ENCODE assay signal across 8 cellular contexts in the genomic region with DNA sequence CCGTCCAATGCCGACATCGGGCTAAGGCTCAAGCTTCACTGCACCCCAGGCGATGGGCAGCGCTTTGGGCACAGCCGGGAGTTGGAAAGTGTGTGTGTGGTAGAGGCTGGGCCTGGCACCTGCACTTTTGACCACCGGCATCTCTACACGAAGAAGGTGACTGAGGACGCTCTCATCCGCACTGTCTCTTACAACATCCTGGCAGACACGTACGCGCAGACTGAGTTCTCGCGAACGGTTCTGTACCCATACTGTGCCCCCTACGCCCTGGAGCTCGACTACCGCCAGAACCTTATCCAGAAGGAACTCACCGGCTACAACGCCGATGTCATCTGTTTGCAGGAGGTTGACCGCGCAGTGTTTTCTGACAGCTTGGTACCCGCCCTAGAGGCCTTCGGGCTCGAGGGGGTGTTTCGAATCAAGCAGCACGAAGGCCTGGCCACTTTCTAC. TPM values are rescaled to one million over a fixed set of nuclear protein-coding genes. Genes with fewer than 3 reads are reported as not detected.
A peak's percentile ranks its signal among the peaks of the same experiment; 100 is the strongest.
DNase-seq lines count a peak whose midpoint lies in the region; ATAC-seq and TF ChIP-seq lines count a peak whose summit lies in the region.

No MANE protein-coding gene starts in this region.

- H3K9me3 ChIP-seq in heart right ventricle (no peaks in the 10 kb centered on the region), MM.1S (replicated peaks; ENCODE audit: insufficient read depth, low read length) (no peaks in the 10 kb centered on the region)

- peaks cover 4 to 47% (median 37%) of the 10 kb centered on the region in 9 donors for H3K4me1 ChIP-seq in heart right ventricle
- peaks cover 3% of the 10 kb centered on the region; the same call in 1 of the 2 replicates for H3K4me1 ChIP-seq in MM.1S (ENCODE audit: low read length)

- H3K27ac ChIP-seq in heart right ventricle (peak overlapping the region in 9 of 10 donors; percentile 75 to 93 (median 89)), MM.1S (ENCODE audit: low read length) (peak overlapping the region; percentile 80; the same call in 1 of the 2 replicates)

- 2% methylated on average over 29 of the region's 29 CpGs for WGBS in heart right ventricle, 2 donors

- TF ChIP-seq CTCF in heart right ventricle (IDR thresholded peaks at IDR 0.05) (no peak), MM.1S (IDR thresholded peaks at IDR 0.05; ENCODE audit: low read length) (no peak), omental fat pad (IDR thresholded peaks at IDR 0.05) (no peak)

- H3K27me3 ChIP-seq in heart right ventricle (no peaks in the 10 kb centered on the region), MM.1S (replicated peaks; ENCODE audit: insufficient read depth, low read length) (no peaks in the 10 kb centered on the region)

- intact Hi-C loops in heart right ventricle (cut with DNase I) = loop anchor here in 6 of 10 donors (2.0 to 5.0 kb wide), 2 partner anchors 40 kb away; partner anchors contain the start of gene ARF4 (in 6 of the 6)
- intact Hi-C loops in cardiac septum (cut with DNase I) = loop anchor here (5.0 to 10.0 kb wide), 3 partner anchors 135 to 392 kb away; partner anchors contain the start of genes DENND6A, IL17RD and SLMAP
- intact Hi-C loops in posterior vena cava (cut with DNase I) = no loop called here

- H3K9me2 ChIP-seq in MM.1S (replicated peaks; ENCODE audit: insufficient read depth, low read length) = no peaks in the 10 kb centered on the region

- peak overlapping the region; percentile 90 for H3K9ac ChIP-seq in MM.1S (ENCODE audit: low read length)

- peak overlapping the region; percentile 60 to 92 (median 78) for H3K4me3 ChIP-seq in heart right ventricle
- H3K4me3 ChIP-seq in MM.1S (ENCODE audit: low read length) = peak overlapping the region; percentile 93

- H4K20me1 ChIP-seq in MM.1S (ENCODE audit: insufficient read depth, low read length) = no peaks in the 10 kb centered on the region

- peaks cover 0 to 34% (median 13%) of the 10 kb centered on the region in 9 donors for H3K36me3 ChIP-seq in heart right ventricle
- H3K36me3 ChIP-seq in MM.1S (replicated peaks; ENCODE audit: insufficient read depth, low read length) = peaks cover 6% of the 10 kb centered on the region; the same call in 1 of the 2 replicates

- peak overlapping the region; percentile 94 for H2AFZ ChIP-seq in MM.1S (ENCODE audit: low read length)

- ATAC-seq in heart right ventricle = peak in 4 of 8 donors; percentile 5 to 31 (median 8)
- peak; percentile 26 for ATAC-seq in omental fat pad (ENCODE audit: low FRiP score)
- no peak for ATAC-seq in HG03039 (IDR thresholded peaks at IDR 0.05; ENCODE audit: unreplicated experiment)

- H3F3A ChIP-seq in MM.1S (ENCODE audit: insufficient read depth, low read length) = peaks cover 6% of the 10 kb centered on the region

- H3K4me2 ChIP-seq in MM.1S (ENCODE audit: low read depth, low read length) = peak overlapping the region; percentile 96

- peaks cover 62% of the 10 kb centered on the region for H3K79me2 ChIP-seq in MM.1S (ENCODE audit: low read length)

- no peak for DNase-seq in heart right ventricle
- DNase-seq in cardiac septum (ENCODE audit: low spot score) = no peak
- DNase-seq in MM.1S = peak; percentile 48
- DNase-seq in activated CD8-positive, alpha-beta memory T cell treated with anti-CD3 and anti-CD28 coated beads, Interleukin-2, amount 50 U/mL, for 48 hours = peak; percentile 76
- peak; percentile 42 for DNase-seq in fibroblast of gingiva (ENCODE audit: low read depth)
- DNase-seq in omental fat pad (ENCODE audit: low spot score) = no peak
- DNase-seq in posterior vena cava (ENCODE audit: low spot score) = no peak

RNA-seq across cellular contexts. Expression of gene PDE12, which starts 1.0 kb away (rescaled TPM):
- total RNA-seq in heart right ventricle (10 to 100 TPM; 10.3 to 14.6 (median 12.9) TPM), cardiac septum (14.7 TPM), omental fat pad (10 to 100 TPM; 14.8 to 61.2 (median 21.4) TPM), posterior vena cava (10 to 100 TPM; 16.4 to 17.9 TPM)
- polyA plus RNA-seq in heart right ventricle = 1 to 10 TPM; 2.7 to 4.6 TPM

RNA-seq across cellular contexts. Expression of gene DNAH12, which starts 13.0 kb away (rescaled TPM):
- total RNA-seq in heart right ventricle = under 1 TPM in 6 of 10 donors, not detected in 4; 0.02 to 0.19 (median 0.12) TPM
- under 1 TPM; 0.01 to 0.44 TPM for polyA plus RNA-seq in heart right ventricle
- total RNA-seq in cardiac septum = 0.22 TPM
- total RNA-seq in omental fat pad = under 1 TPM in 3 of 4 donors, not detected in 1; 0.19 to 0.72 (median 0.31) TPM
- under 1 TPM; 0.05 to 0.19 TPM for total RNA-seq in posterior vena cava

RNA-seq across cellular contexts. Expression of gene ARF4, which starts 40.0 kb away (rescaled TPM):
- 10 to 100 TPM; 56.4 to 83.3 (median 73.7) TPM for total RNA-seq in heart right ventricle
- 100 to 1,000 TPM in 1 of 2 donors, 10 to 100 TPM in 1; 25.7 to 130 TPM for polyA plus RNA-seq in heart right ventricle
- 103 TPM for total RNA-seq in cardiac septum
- total RNA-seq in omental fat pad = 100 to 1,000 TPM in 3 of 4 donors, 10 to 100 TPM in 1; 92.4 to 209 (median 136) TPM
- 100 to 1,000 TPM; 152 to 191 TPM for total RNA-seq in posterior vena cava

Comparison
In these comparisons a context has a peak if more than half of its experiments do, and no peak if none do; other contexts are left out.
1. DNase-seq: peak in MM.1S (single experiment), activated CD8-positive, alpha-beta memory T cell treated with anti-CD3 and anti-CD28 coated beads, Interleukin-2, amount 50 U/mL, for 48 hours (single experiment) and fibroblast of gingiva (single experiment); none in heart right ventricle (0 of 2), cardiac septum (single experiment), omental fat pad (single experiment) and posterior vena cava (single experiment).
2. intact Hi-C loops: an anchor here in heart right ventricle (2.0 to 5.0 kb wide) and cardiac septum (5.0 to 10.0 kb wide); none called in posterior vena cava.